In genomic region chr12:98504368-98504617, GRCh38 we compare ENCODE assay signal across 8 cellular contexts. TPM values are rescaled to one million over a fixed set of nuclear protein-coding genes. Genes with fewer than 3 reads are reported as not detected.
A peak's percentile ranks its signal among the peaks of the same experiment; 100 is the strongest.
DNase-seq lines count a peak whose midpoint lies in the region; TF ChIP-seq lines count a peak whose summit lies in the region.

No MANE protein-coding gene starts in this region.

- DNase-seq in activated naive CD4-positive, alpha-beta T cell treated with anti-CD3 and anti-CD28 coated beads for 36 hours, result no peak
- DNase-seq in activated naive CD4-positive, alpha-beta T cell treated with anti-CD3 and anti-CD28 coated beads, Interleukin-2, amount 50 U/mL, for 16 hours, result no peak
- DNase-seq in chondrocyte (ENCODE audit: low spot score), result no peak
- no peak for DNase-seq in neural progenitor cell (ENCODE audit: low spot score)
- DNase-seq in NCI-H226, result no peak
- DNase-seq in effector CD4-positive, alpha-beta T cell, result no peak
- DNase-seq in stimulated activated CD4-positive, alpha-beta T cell treated with anti-CD3 and anti-CD28 coated beads, Interleukin-2, amount 100 ng/mL, for 48 hours, result no peak

- H3F3A ChIP-seq in neural progenitor cell (ENCODE audit: low read depth), result peaks cover 19% of the 10 kb centered on the region

- H2AFZ ChIP-seq in neural progenitor cell (replicated peaks), result no peak overlapping the region

- H3K4me1 ChIP-seq in HUES64 (ENCODE audit: insufficient read depth, low read length), result peaks cover 8% of the 10 kb centered on the region; the same call in 1 of the 2 replicates
- no peaks in the 10 kb centered on the region for H3K4me1 ChIP-seq in neural progenitor cell

- H3K79me2 ChIP-seq in neural progenitor cell (ENCODE audit: low read depth), result no peaks in the 10 kb centered on the region

- peak overlapping the region; percentile 97 for H3K4me3 Mint-ChIP-seq in activated naive CD4-positive, alpha-beta T cell treated with anti-CD3 and anti-CD28 coated beads for 36 hours
- peak overlapping the region; percentile 87 for H3K4me3 Mint-ChIP-seq in chondrocyte (ENCODE audit: unreplicated experiment)
- H3K4me3 Mint-ChIP-seq in neural progenitor cell, result peak overlapping the region; percentile 97

- H3K4me2 ChIP-seq in neural progenitor cell, result peak overlapping the region; percentile 6

- H3K9ac ChIP-seq in HUES64 (ENCODE audit: low read depth, low read length) (peak overlapping the region; percentile 85; the same call in 1 of the 2 replicates), neural progenitor cell (no peak overlapping the region)

- peak overlapping the region; percentile 100 for H3K27ac Mint-ChIP-seq in activated naive CD4-positive, alpha-beta T cell treated with anti-CD3 and anti-CD28 coated beads for 36 hours
- peak overlapping the region; percentile 97 for H3K27ac Mint-ChIP-seq in chondrocyte (ENCODE audit: unreplicated experiment)
- H3K27ac Mint-ChIP-seq in neural progenitor cell, result peak overlapping the region; percentile 100

- no peak for TF ChIP-seq CTCF in chondrocyte (IDR thresholded peaks at IDR 0.05)
- TF ChIP-seq CTCF in neural progenitor cell (IDR thresholded peaks at IDR 0.05), result no peak

- peak overlapping the region; percentile 72 for H3K4me3 ChIP-seq in HUES64 (ENCODE audit: low read length)
- peak overlapping the region; percentile 66 for H3K4me3 ChIP-seq in neural progenitor cell

- H3K27me3 ChIP-seq in HUES64 (ENCODE audit: insufficient read depth, low read length), result no peaks in the 10 kb centered on the region
- H3K27me3 ChIP-seq in neural progenitor cell, result no peaks in the 10 kb centered on the region

- intact Hi-C loops in activated naive CD4-positive, alpha-beta T cell treated with anti-CD3 and anti-CD28 coated beads for 36 hours (cut with micrococcal nuclease), result loop anchor here (2.0 to 10.0 kb wide), 4 partner anchors 1597 to 1929 kb away; partner anchors contain the start of genes BLTP3B, DEPDC4, NEDD1 and SCYL2

- H3K4me1 Mint-ChIP-seq in activated naive CD4-positive, alpha-beta T cell treated with anti-CD3 and anti-CD28 coated beads for 36 hours (ENCODE audit: low read depth), result peaks cover 16% of the 10 kb centered on the region
- H3K4me1 Mint-ChIP-seq in chondrocyte (ENCODE audit: low read depth), result peaks cover 12% of the 10 kb centered on the region
- peaks cover 16% of the 10 kb centered on the region for H3K4me1 Mint-ChIP-seq in neural progenitor cell

- 27% methylated on average over 3 of the region's 3 CpGs for WGBS in HUES64

- H3K36me3 Mint-ChIP-seq in activated naive CD4-positive, alpha-beta T cell treated with anti-CD3 and anti-CD28 coated beads for 36 hours (ENCODE audit: low read depth), result peaks cover 8% of the 10 kb centered on the region
- H3K36me3 Mint-ChIP-seq in chondrocyte (ENCODE audit: low read depth) (no peaks in the 10 kb centered on the region), neural progenitor cell (peaks cover 8% of the 10 kb centered on the region)

- H3K9me3 ChIP-seq in HUES64 (ENCODE audit: insufficient read depth, low read depth, low read length), result no peaks in the 10 kb centered on the region
- H3K9me3 ChIP-seq in neural progenitor cell (ENCODE audit: low read depth), result no peaks in the 10 kb centered on the region

- H4K20me1 ChIP-seq in neural progenitor cell (ENCODE audit: low read depth), result no peaks in the 10 kb centered on the region

- H3K36me3 ChIP-seq in HUES64 (ENCODE audit: insufficient read depth, low read length) (no peaks in the 10 kb centered on the region), neural progenitor cell (no peaks in the 10 kb centered on the region)

- H3K27ac ChIP-seq in HUES64 (ENCODE audit: low read depth, low read length) (peak overlapping the region; percentile 96; the same call in 1 of the 2 replicates), neural progenitor cell (no peak overlapping the region)

- peaks cover 8% of the 10 kb centered on the region for H3K27me3 Mint-ChIP-seq in activated naive CD4-positive, alpha-beta T cell treated with anti-CD3 and anti-CD28 coated beads for 36 hours (ENCODE audit: low read depth)
- no peaks in the 10 kb centered on the region for H3K27me3 Mint-ChIP-seq in chondrocyte (ENCODE audit: low read depth)
- peaks cover 22% of the 10 kb centered on the region for H3K27me3 Mint-ChIP-seq in neural progenitor cell (ENCODE audit: insufficient read depth, low read depth)

- CTCF ChIA-PET in activated naive CD4-positive, alpha-beta T cell treated with anti-CD3 and anti-CD28 coated beads for 36 hours (lab: Charles Lee), result no interaction called here

- peaks cover 2% of the 10 kb centered on the region for H3K9me3 Mint-ChIP-seq in activated naive CD4-positive, alpha-beta T cell treated with anti-CD3 and anti-CD28 coated beads for 36 hours
- H3K9me3 Mint-ChIP-seq in chondrocyte (ENCODE audit: low read depth), result no peaks in the 10 kb centered on the region
- peaks cover 15% of the 10 kb centered on the region for H3K9me3 Mint-ChIP-seq in neural progenitor cell

RNA-seq across cellular contexts. Expression of gene TMPO, which starts 11.1 kb away (rescaled TPM):
- 100 to 1,000 TPM; 326 to 330 TPM for total RNA-seq in activated naive CD4-positive, alpha-beta T cell treated with anti-CD3 and anti-CD28 coated beads for 36 hours
- polyA plus RNA-seq in HUES64 (2013, experiment 1 of 2), result 175 TPM
- polyA plus RNA-seq in HUES64 (2013, experiment 2 of 2), result 177 TPM
- 34.3 to 43.1 TPM (median 38.7 TPM) in 3 replicates for total RNA-seq in chondrocyte
- 364 and 513 TPM in 2 replicates for total RNA-seq in neural progenitor cell (ENCODE audit: low replicate concordance)
